In the genomic region with DNA sequence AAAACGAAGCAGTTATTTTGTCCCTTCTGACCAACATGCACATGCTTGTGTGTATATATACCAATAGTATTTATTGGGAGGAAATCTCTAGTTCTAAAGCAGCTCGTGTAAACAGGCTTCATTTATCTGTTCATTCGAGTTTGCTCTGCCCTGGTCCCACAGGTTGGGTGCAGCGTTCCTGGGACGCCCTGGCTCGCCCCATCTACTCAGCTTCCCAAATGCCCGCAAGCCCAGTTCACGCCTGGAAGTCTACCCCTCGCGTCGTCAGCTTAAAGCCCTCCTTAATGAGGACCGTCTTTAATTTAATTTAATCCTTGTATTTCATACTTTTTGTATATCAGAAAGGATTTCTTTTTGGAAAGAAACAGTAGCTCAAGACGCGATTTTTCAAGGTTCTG, we compare ENCODE assay signal across 8 cellular contexts. TPM values are rescaled to one million over a fixed set of nuclear protein-coding genes. Genes with fewer than 3 reads are reported as not detected.
DNase-seq lines count a peak whose midpoint lies in the region; ATAC-seq, FAIRE-seq and TF ChIP-seq lines count a peak whose summit lies in the region.

No MANE protein-coding gene starts in this region.

- peak overlapping the region; percentile 81 for H3K4me2 ChIP-seq in GM23338

- peak overlapping the region; percentile 61 for H3K4me3 ChIP-seq in GM23338
- H3K4me3 ChIP-seq in iPS-11a (ENCODE audit: low read depth, low read length), result peak overlapping the region; percentile 42

- no peak overlapping the region for H3K27ac Mint-ChIP-seq in GM23338
- no peak overlapping the region for H3K27ac Mint-ChIP-seq in activated T-helper 1 cell treated with anti-CD3 and anti-CD28 coated beads, Interleukin-12 subunit alpha, Interleukin-12 subunit beta, Interleukin-2, Interleukin-4 antibody, amounts not matched to agents 30 ng/mL and 10 ng/mL and 1 ng/mL, durations not matched to agents 14 hours and 24 hours and 36 hours
- H3K27ac Mint-ChIP-seq in stimulated activated effector memory CD8-positive, alpha-beta T cell treated with anti-CD3 and anti-CD28 coated beads, Interleukin-12 subunit alpha, Interleukin-12 subunit beta, amount 100 ng/mL, for 72 hours, result no peak overlapping the region

- H3K27me3 ChIP-seq in GM23338 (ENCODE audit: insufficient read depth), result peaks cover 35% of the 10 kb centered on the region

- ATAC-seq in GM23338 (peak; percentile 75), HG02571 (IDR thresholded peaks at IDR 0.05; ENCODE audit: unreplicated experiment) (no peak), GM19351 (IDR thresholded peaks at IDR 0.05; ENCODE audit: unreplicated experiment) (no peak)
- peak; percentile 11 for ATAC-seq in stimulated activated effector memory CD8-positive, alpha-beta T cell treated with anti-CD3 and anti-CD28 coated beads, Interleukin-12 subunit alpha, Interleukin-12 subunit beta, amount 100 ng/mL, for 72 hours

- no peak for TF ChIP-seq POLR2A in GM12891 (IDR thresholded peaks at IDR 0.05; ENCODE audit: low read depth, low read length)

- DNase-seq in GM23338 (ENCODE audit: low spot score) (peak; percentile 28), NCI-H2196 treated with DMSO at 0.1 percent for 48 hours (lab: John Stamatoyannopoulos, UW; ENCODE audit: unreplicated experiment) (no peak), GM12891 (ENCODE audit: insufficient read length, low spot score) (no peak)
- no peak for DNase-seq in activated T-helper 1 cell treated with anti-CD3 and anti-CD28 coated beads, Interleukin-12 subunit alpha, Interleukin-12 subunit beta, Interleukin-2, Interleukin-4 antibody, amounts not matched to agents 30 ng/mL and 10 ng/mL and 1 ng/mL, durations not matched to agents 14 hours and 24 hours and 36 hours (ENCODE audit: low spot score)
- no peak for DNase-seq in stimulated activated effector memory CD8-positive, alpha-beta T cell treated with anti-CD3 and anti-CD28 coated beads, Interleukin-12 subunit alpha, Interleukin-12 subunit beta, amount 100 ng/mL, for 72 hours (ENCODE audit: low spot score in 2 of 2)

- H3K79me2 ChIP-seq in GM23338 (replicated peaks; ENCODE audit: insufficient read depth), result no peaks in the 10 kb centered on the region

- H3K9me3 Mint-ChIP-seq in GM23338, result peaks cover 6% of the 10 kb centered on the region; the same call in 2 of the 3 replicates
- no peaks in the 10 kb centered on the region for H3K9me3 Mint-ChIP-seq in activated T-helper 1 cell treated with anti-CD3 and anti-CD28 coated beads, Interleukin-12 subunit alpha, Interleukin-12 subunit beta, Interleukin-2, Interleukin-4 antibody, amounts not matched to agents 30 ng/mL and 10 ng/mL and 1 ng/mL, durations not matched to agents 14 hours and 24 hours and 36 hours
- H3K9me3 Mint-ChIP-seq in stimulated activated effector memory CD8-positive, alpha-beta T cell treated with anti-CD3 and anti-CD28 coated beads, Interleukin-12 subunit alpha, Interleukin-12 subunit beta, amount 100 ng/mL, for 72 hours, result no peaks in the 10 kb centered on the region

- intact Hi-C loops in activated T-helper 1 cell treated with anti-CD3 and anti-CD28 coated beads, Interleukin-12 subunit alpha, Interleukin-12 subunit beta, Interleukin-2, Interleukin-4 antibody, amounts not matched to agents 30 ng/mL and 10 ng/mL and 1 ng/mL, durations not matched to agents 14 hours and 24 hours and 36 hours (cut with micrococcal nuclease), result loop anchor here (5.0 kb wide), 1 partner anchor 47 kb away; a partner anchor contains a TSS

- H3K9me2 ChIP-seq in GM23338 (ENCODE audit: insufficient read depth), result no peaks in the 10 kb centered on the region

- H3K4me3 Mint-ChIP-seq in GM23338, result peak overlapping the region; percentile 70
- H3K4me3 Mint-ChIP-seq in activated T-helper 1 cell treated with anti-CD3 and anti-CD28 coated beads, Interleukin-12 subunit alpha, Interleukin-12 subunit beta, Interleukin-2, Interleukin-4 antibody, amounts not matched to agents 30 ng/mL and 10 ng/mL and 1 ng/mL, durations not matched to agents 14 hours and 24 hours and 36 hours, result peak overlapping the region; percentile 62
- H3K4me3 Mint-ChIP-seq in stimulated activated effector memory CD8-positive, alpha-beta T cell treated with anti-CD3 and anti-CD28 coated beads, Interleukin-12 subunit alpha, Interleukin-12 subunit beta, amount 100 ng/mL, for 72 hours, result peak overlapping the region; percentile 71

- no peaks in the 10 kb centered on the region; the same call in 1 of the 3 replicates for H3K4me1 Mint-ChIP-seq in GM23338
- peaks cover 16% of the 10 kb centered on the region for H3K4me1 Mint-ChIP-seq in activated T-helper 1 cell treated with anti-CD3 and anti-CD28 coated beads, Interleukin-12 subunit alpha, Interleukin-12 subunit beta, Interleukin-2, Interleukin-4 antibody, amounts not matched to agents 30 ng/mL and 10 ng/mL and 1 ng/mL, durations not matched to agents 14 hours and 24 hours and 36 hours (ENCODE audit: low read depth)
- peaks cover 14% of the 10 kb centered on the region for H3K4me1 Mint-ChIP-seq in stimulated activated effector memory CD8-positive, alpha-beta T cell treated with anti-CD3 and anti-CD28 coated beads, Interleukin-12 subunit alpha, Interleukin-12 subunit beta, amount 100 ng/mL, for 72 hours

- peaks cover 3% of the 10 kb centered on the region; the same call in 1 of the 3 replicates for H3K36me3 Mint-ChIP-seq in GM23338 (ENCODE audit: low read depth)
- H3K36me3 Mint-ChIP-seq in activated T-helper 1 cell treated with anti-CD3 and anti-CD28 coated beads, Interleukin-12 subunit alpha, Interleukin-12 subunit beta, Interleukin-2, Interleukin-4 antibody, amounts not matched to agents 30 ng/mL and 10 ng/mL and 1 ng/mL, durations not matched to agents 14 hours and 24 hours and 36 hours (ENCODE audit: low read depth), result peaks cover 1% of the 10 kb centered on the region
- peaks cover 8% of the 10 kb centered on the region for H3K36me3 Mint-ChIP-seq in stimulated activated effector memory CD8-positive, alpha-beta T cell treated with anti-CD3 and anti-CD28 coated beads, Interleukin-12 subunit alpha, Interleukin-12 subunit beta, amount 100 ng/mL, for 72 hours

- peaks cover 33% of the 10 kb centered on the region for H3K27me3 Mint-ChIP-seq in GM23338 (ENCODE audit: insufficient read depth, low read depth, poor library complexity)
- peaks cover 35% of the 10 kb centered on the region for H3K27me3 Mint-ChIP-seq in activated T-helper 1 cell treated with anti-CD3 and anti-CD28 coated beads, Interleukin-12 subunit alpha, Interleukin-12 subunit beta, Interleukin-2, Interleukin-4 antibody, amounts not matched to agents 30 ng/mL and 10 ng/mL and 1 ng/mL, durations not matched to agents 14 hours and 24 hours and 36 hours (ENCODE audit: insufficient read depth)

- no peaks in the 10 kb centered on the region; the same call in 1 of the 2 replicates for H3K4me1 ChIP-seq in GM23338 (ENCODE audit: insufficient read depth)

- TF ChIP-seq CTCF in GM23338 (conservative IDR thresholded peaks at IDR 0.05; ENCODE audit: low read depth in 2 of 2), result no peak

- no peaks in the 10 kb centered on the region for H4K20me1 ChIP-seq in GM23338 (replicated peaks; ENCODE audit: insufficient read depth)

- no peak overlapping the region for H3K27ac ChIP-seq in GM23338 (ENCODE audit: low read depth)

- no peaks in the 10 kb centered on the region for H3K36me3 ChIP-seq in GM23338 (ENCODE audit: insufficient read depth)

- FAIRE-seq in GM12891 (lab: Jason Lieb, UNC), result no peak

- peak overlapping the region; percentile 96 for H2AFZ ChIP-seq in GM23338

- no peaks in the 10 kb centered on the region for H3F3A ChIP-seq in GM23338 (replicated peaks; ENCODE audit: low read depth)

TF ChIP-seq in GM23338, 12 proteins besides CTCF, POLR2A, EP300 and RAD21:
- no peak for TF ChIP-seq ZNF114 (CRISPR knock-in tag; IDR thresholded peaks at IDR 0.05)

TF ChIP-seq in GM12891, 5 proteins besides CTCF, POLR2A, EP300 and RAD21:
- TF ChIP-seq PAX5 (IDR thresholded peaks at IDR 0.05; ENCODE audit: insufficient read depth, low read length, severe bottlenecking), result no peak
- no peak for TF ChIP-seq TAF1 (IDR thresholded peaks at IDR 0.05; ENCODE audit: low read depth, low read length)
- TF ChIP-seq POU2F2 (IDR thresholded peaks at IDR 0.05; ENCODE audit: low read depth, low read length), result no peak
- TF ChIP-seq SPI1 (IDR thresholded peaks at IDR 0.05; ENCODE audit: low read depth, low read length), result no peak
- TF ChIP-seq POLR2AphosphoS5 (IDR thresholded peaks at IDR 0.05; ENCODE audit: low read depth, low read length), result no peak

RNA-seq across cellular contexts. Expression of a gene that starts 0.6 kb away (rescaled TPM):
- total RNA-seq in GM23338 (2014; rRNA removed; shearing (Covaris generic)), result 0.69 TPM in 1 of 2 replicates, not detected in the other
- polyA plus RNA-seq in GM23338 (2016; fragmentation: Nextera tagmentation; extraction: Ambion mirVana), result 0.07 TPM in 1 of 2 replicates, not detected in the other
- total RNA-seq in activated T-helper 1 cell treated with anti-CD3 and anti-CD28 coated beads, Interleukin-12 subunit alpha, Interleukin-12 subunit beta, Interleukin-2, Interleukin-4 antibody, amounts not matched to agents 30 ng/mL and 10 ng/mL and 1 ng/mL, durations not matched to agents 14 hours and 24 hours and 36 hours, result 0.07 and 0.21 TPM in 2 replicates
- 0.08 TPM for polyA plus RNA-seq in GM12891 (2012; ENCODE audit: low read depth, missing spikeins)

RNA-seq across cellular contexts. Expression of a gene that starts 45.1 kb away (rescaled TPM):
- total RNA-seq in GM23338 (2014; rRNA removed; shearing (Covaris generic)), result 33.8 and 36.2 TPM in 2 replicates
- polyA plus RNA-seq in GM23338 (2016; fragmentation: Nextera tagmentation; extraction: Ambion mirVana), result 25.7 and 28.9 TPM in 2 replicates
- 47.8 and 49.2 TPM in 2 replicates for total RNA-seq in activated T-helper 1 cell treated with anti-CD3 and anti-CD28 coated beads, Interleukin-12 subunit alpha, Interleukin-12 subunit beta, Interleukin-2, Interleukin-4 antibody, amounts not matched to agents 30 ng/mL and 10 ng/mL and 1 ng/mL, durations not matched to agents 14 hours and 24 hours and 36 hours
- 8.6 TPM for polyA plus RNA-seq in GM12891 (2012; ENCODE audit: low read depth, missing spikeins)

RNA-seq across cellular contexts. Expression of a gene that starts 49.9 kb away (rescaled TPM):
- 48.0 and 48.8 TPM in 2 replicates for total RNA-seq in GM23338 (2014; rRNA removed; shearing (Covaris generic))
- 80.4 and 103 TPM in 2 replicates for polyA plus RNA-seq in GM23338 (2016; fragmentation: Nextera tagmentation; extraction: Ambion mirVana)
- total RNA-seq in activated T-helper 1 cell treated with anti-CD3 and anti-CD28 coated beads, Interleukin-12 subunit alpha, Interleukin-12 subunit beta, Interleukin-2, Interleukin-4 antibody, amounts not matched to agents 30 ng/mL and 10 ng/mL and 1 ng/mL, durations not matched to agents 14 hours and 24 hours and 36 hours, result 36.9 and 37.3 TPM in 2 replicates
- 20.6 TPM for polyA plus RNA-seq in GM12891 (2012; ENCODE audit: low read depth, missing spikeins)

Comparison
In these comparisons a context has a peak if more than half of its experiments do, and no peak if none do; other contexts are left out.
1. ATAC-seq: peak in GM23338 (single experiment) and stimulated activated effector memory CD8-positive, alpha-beta T cell treated with anti-CD3 and anti-CD28 coated beads, Interleukin-12 subunit alpha, Interleukin-12 subunit beta, amount 100 ng/mL, for 72 hours (single experiment); none in HG02571 (single experiment) and GM19351 (single experiment).
2. Peak in every context shown above with its lines, with median percentiles within 50 percentile points of each other: H3K4me3 Mint-ChIP-seq.